Comparison of ENCODE assay signal across 24 cellular contexts in the genomic region with DNA sequence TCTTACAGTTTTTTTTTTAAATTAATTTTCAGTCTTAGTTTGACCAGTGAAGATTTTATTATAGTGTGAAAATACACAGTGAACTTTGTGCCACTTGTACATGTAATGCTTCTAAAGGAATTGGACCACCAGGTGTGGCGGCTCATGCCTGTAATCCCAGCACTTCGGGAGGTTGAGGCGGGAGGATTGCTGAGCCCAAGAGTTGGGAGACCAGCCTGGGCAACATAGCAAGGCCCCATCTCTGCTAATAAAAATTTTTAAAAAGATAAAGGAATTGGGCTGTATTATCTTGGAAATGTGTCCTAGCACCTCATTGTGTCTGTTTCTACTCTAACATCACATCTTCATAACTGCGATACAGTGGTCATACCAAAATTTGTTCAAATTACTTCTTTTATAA. TPM values are rescaled to one million over a fixed set of nuclear protein-coding genes. Genes with fewer than 3 reads are reported as not detected.
DNase-seq lines count a peak whose midpoint lies in the region; ATAC-seq and TF ChIP-seq lines count a peak whose summit lies in the region.
"Had no signal": no experiment of that assay in that cellular context is flagged by ENCODE, and none has a peak within 500 bp of the region (broad histone marks: within the 10 kb centered on the region; RNA-seq: fewer than 3 reads in every experiment).

No MANE protein-coding gene starts in this region.

- peaks cover 69% of the 10 kb centered on the region for H3K4me1 Mint-ChIP-seq in CD4-positive, alpha-beta T cell (ENCODE audit: low read depth)
- peaks cover 31% of the 10 kb centered on the region for H3K4me1 Mint-ChIP-seq in activated T-helper 17 cell treated with anti-CD3 and anti-CD28 coated beads, Interleukin-2, amount 50 U/mL, for 72 hours
- peaks cover 22 to 76% (median 59%) of the 10 kb centered on the region in 4 donors for H3K4me1 Mint-ChIP-seq in naive thymus-derived CD8-positive, alpha-beta T cell
- H3K4me1 Mint-ChIP-seq in endothelial cell (ENCODE audit: unreplicated experiment), result peaks cover 9% of the 10 kb centered on the region

- H3K9me3 ChIP-seq in BLaER1 (peaks cover 8% of the 10 kb centered on the region; the same call in 1 of the 2 replicates), HAP-1 (no peaks in the 10 kb centered on the region)
- H3K9me3 ChIP-seq in CD4-positive, alpha-beta T cell (ENCODE audit: control insufficient read depth, low read length), result no peaks in the 10 kb centered on the region
- H3K9me3 ChIP-seq: esophagus squamous epithelium, sigmoid colon, suprapubic skin, vagina had no signal

- in situ Hi-C loops in HAP-1 (cut with MboI; ENCODE audit: low sequenced_read_pairs), result no loop called here

- H3K36me3 ChIP-seq in BLaER1 (peaks cover 37% of the 10 kb centered on the region), HAP-1 (replicated peaks) (peaks cover 20% of the 10 kb centered on the region)
- H3K36me3 ChIP-seq: esophagus squamous epithelium, sigmoid colon, suprapubic skin, vagina had no signal

- H3K36me3 Mint-ChIP-seq in CD4-positive, alpha-beta T cell (ENCODE audit: low read depth), result peaks cover 25% of the 10 kb centered on the region
- H3K36me3 Mint-ChIP-seq in activated T-helper 17 cell treated with anti-CD3 and anti-CD28 coated beads, Interleukin-2, amount 50 U/mL, for 72 hours (ENCODE audit: low read depth), result peaks cover 77% of the 10 kb centered on the region
- H3K36me3 Mint-ChIP-seq in naive thymus-derived CD8-positive, alpha-beta T cell, result peaks cover 0 to 15% (median 0%) of the 10 kb centered on the region in 3 donors
- H3K36me3 Mint-ChIP-seq in endothelial cell (ENCODE audit: low read depth, unreplicated experiment), result peaks cover 4% of the 10 kb centered on the region

- peak overlapping the region; percentile 99 for H3K4me2 ChIP-seq in BLaER1

- H3K27ac Mint-ChIP-seq in CD4-positive, alpha-beta T cell, result peak overlapping the region; percentile 98
- no peak overlapping the region for H3K27ac Mint-ChIP-seq in activated T-helper 17 cell treated with anti-CD3 and anti-CD28 coated beads, Interleukin-2, amount 50 U/mL, for 72 hours
- peak overlapping the region in 8 of 10 donors; percentile 14 to 78 (median 58) for H3K27ac Mint-ChIP-seq in naive thymus-derived CD8-positive, alpha-beta T cell
- no peak overlapping the region for H3K27ac Mint-ChIP-seq in endothelial cell (ENCODE audit: unreplicated experiment)
- H3K27ac Mint-ChIP-seq: activated naive CD8-positive, alpha-beta T cell treated with anti-CD3 and anti-CD28 coated beads, Interleukin-2, amount 10 ng/mL, durations not matched to agents 7 days and 5 days had no signal

- H3K27me3 Mint-ChIP-seq in CD4-positive, alpha-beta T cell, result no peaks in the 10 kb centered on the region
- H3K27me3 Mint-ChIP-seq in activated T-helper 17 cell treated with anti-CD3 and anti-CD28 coated beads, Interleukin-2, amount 50 U/mL, for 72 hours, result no peaks in the 10 kb centered on the region
- H3K27me3 Mint-ChIP-seq in naive thymus-derived CD8-positive, alpha-beta T cell, result no peaks in the 10 kb centered on the region
- H3K27me3 Mint-ChIP-seq in endothelial cell (ENCODE audit: unreplicated experiment), result peaks cover 7% of the 10 kb centered on the region
- H3K27me3 Mint-ChIP-seq: activated naive CD8-positive, alpha-beta T cell treated with anti-CD3 and anti-CD28 coated beads, Interleukin-2, amount 10 ng/mL, durations not matched to agents 7 days and 5 days had no signal

- no peak overlapping the region for H3K9ac ChIP-seq in BLaER1

- H3K4me3 ChIP-seq in BLaER1 (no peak overlapping the region), HAP-1 (no peak overlapping the region)
- H3K4me3 ChIP-seq: esophagus squamous epithelium, sigmoid colon, suprapubic skin, vagina had no signal

- DNase-seq in CD4-positive, alpha-beta T cell, result no peak
- no peak for DNase-seq in naive thymus-derived CD8-positive, alpha-beta T cell
- DNase-seq in endothelial cell (ENCODE audit: low spot score), result no peak
- DNase-seq in HAP-1 (ENCODE audit: low spot score in 2 of 2), result no peak
- DNase-seq: activated CD4-positive, CD25-positive, alpha-beta regulatory T cell treated with anti-CD3 and anti-CD28 coated beads, Interleukin-2, amount 50 U/mL, for 72 hours; activated CD8-positive, alpha-beta memory T cell treated with anti-CD3 and anti-CD28 coated beads for 24 hours; activated naive CD8-positive, alpha-beta T cell treated with anti-CD3 and anti-CD28 coated beads, Interleukin-2, amount 10 ng/mL, durations not matched to agents 7 days and 5 days; DMS79; effector memory CD4-positive, alpha-beta T cell; esophagus squamous epithelium; MV-4-11; NCI-H1694; NCI-H2171 treated with DMSO at 0.1 percent for 48 hours; NCI-H526 treated with DMSO at 0.1 percent for 48 hours; posterior cingulate gyrus; sigmoid colon; stimulated activated CD4-positive, alpha-beta T cell treated with anti-CD3 and anti-CD28 coated beads, Interleukin-15, amount 100 ng/mL, for 24 hours; stimulated activated CD8-positive, alpha-beta memory T cell treated with anti-CD3 and anti-CD28 coated beads, Interleukin-4, amount 100 ng/mL, for 48 hours had no signal

- peak overlapping the region; percentile 63 for H3K4me3 Mint-ChIP-seq in CD4-positive, alpha-beta T cell
- H3K4me3 Mint-ChIP-seq in activated T-helper 17 cell treated with anti-CD3 and anti-CD28 coated beads, Interleukin-2, amount 50 U/mL, for 72 hours, result peak overlapping the region; percentile 92
- peak overlapping the region in 9 of 10 donors; percentile 31 to 81 (median 73) for H3K4me3 Mint-ChIP-seq in naive thymus-derived CD8-positive, alpha-beta T cell
- H3K4me3 Mint-ChIP-seq in endothelial cell (ENCODE audit: unreplicated experiment), result no peak overlapping the region
- H3K4me3 Mint-ChIP-seq: activated naive CD8-positive, alpha-beta T cell treated with anti-CD3 and anti-CD28 coated beads, Interleukin-2, amount 10 ng/mL, durations not matched to agents 7 days and 5 days had no signal

- no peak for TF ChIP-seq CTCF in CD4-positive, alpha-beta T cell (IDR thresholded peaks at IDR 0.05)
- TF ChIP-seq CTCF in endothelial cell (IDR thresholded peaks at IDR 0.05; ENCODE audit: unreplicated experiment), result no peak

- no peaks in the 10 kb centered on the region for H3K9me3 Mint-ChIP-seq in CD4-positive, alpha-beta T cell
- H3K9me3 Mint-ChIP-seq in activated T-helper 17 cell treated with anti-CD3 and anti-CD28 coated beads, Interleukin-2, amount 50 U/mL, for 72 hours, result no peaks in the 10 kb centered on the region
- H3K9me3 Mint-ChIP-seq in naive thymus-derived CD8-positive, alpha-beta T cell, result no peaks in the 10 kb centered on the region
- no peaks in the 10 kb centered on the region for H3K9me3 Mint-ChIP-seq in endothelial cell (ENCODE audit: unreplicated experiment)
- H3K9me3 Mint-ChIP-seq: activated naive CD8-positive, alpha-beta T cell treated with anti-CD3 and anti-CD28 coated beads, Interleukin-2, amount 10 ng/mL, durations not matched to agents 7 days and 5 days had no signal

- H3K27me3 ChIP-seq in BLaER1 (no peaks in the 10 kb centered on the region), HAP-1 (ENCODE audit: low read depth) (no peaks in the 10 kb centered on the region)
- H3K27me3 ChIP-seq in CD4-positive, alpha-beta T cell (ENCODE audit: control insufficient read depth, insufficient read depth, low read length), result no peaks in the 10 kb centered on the region
- H3K27me3 ChIP-seq: esophagus squamous epithelium, sigmoid colon, suprapubic skin, vagina had no signal

- ATAC-seq in CD4-positive, alpha-beta T cell (ENCODE audit: poor library complexity), result no peak
- no peak for ATAC-seq in activated T-helper 17 cell treated with anti-CD3 and anti-CD28 coated beads, Interleukin-2, amount 50 U/mL, for 72 hours (replicated peaks)
- ATAC-seq in naive thymus-derived CD8-positive, alpha-beta T cell, result no peak
- ATAC-seq in GM21447 (IDR thresholded peaks at IDR 0.05; ENCODE audit: unreplicated experiment), result no peak
- ATAC-seq: SK-N-SH treated with all-trans-retinoic acid at 6 μM for 48 hours had no signal

- intact Hi-C loops in CD4-positive, alpha-beta T cell (cut with DNase I, micrococcal nuclease), result loop anchor here in 1 of 2 experiments (5.0 kb wide), 1 partner anchor 177 kb away; the partner anchor contains the start of gene PHLPP2

- peaks cover 42% of the 10 kb centered on the region for H3K4me1 ChIP-seq in BLaER1
- peaks cover 8% of the 10 kb centered on the region for H3K4me1 ChIP-seq in HAP-1

- peaks cover 85% of the 10 kb centered on the region for H4K20me1 ChIP-seq in BLaER1

- POLR2A ChIA-PET in CD4-positive, alpha-beta T cell (lab: Charles Lee), result interaction anchor here (0.7 to 9.1 kb wide), 3 partner anchors 16 to 437 kb away, joined by 4 to 219 read pairs (median 12); partner anchors contain the start of genes AP1G1, ZNF23 and ZNF821
- POLR2A ChIA-PET in naive thymus-derived CD8-positive, alpha-beta T cell (lab: Charles Lee), result interaction anchor here (0.7 kb wide), 1 partner anchor 53 kb away, joined by 4 read pairs; no protein-coding TSS in a partner anchor

- CTCF ChIA-PET in CD4-positive, alpha-beta T cell (lab: Charles Lee), result interaction anchor here (0.7 to 2.9 kb wide), 3 partner anchors 17 to 62 kb away, joined by 3 to 11 read pairs (median 4); no protein-coding TSS in a partner anchor

- H3K27ac ChIP-seq in BLaER1, result no peak overlapping the region
- H3K27ac ChIP-seq in CD4-positive, alpha-beta T cell (ENCODE audit: low read depth, low read length), result no peak overlapping the region
- H3K27ac ChIP-seq: suprapubic skin, vagina had no signal

RNA-seq across cellular contexts. Expression of gene IST1, which starts 3.8 kb away (rescaled TPM):
- 100 to 1,000 TPM; 411 to 412 TPM for total RNA-seq in CD4-positive, alpha-beta T cell
- total RNA-seq in activated T-helper 17 cell treated with anti-CD3 and anti-CD28 coated beads, Interleukin-2, amount 50 U/mL, for 72 hours, result 100 to 1,000 TPM; 159 to 217 TPM
- 100 to 1,000 TPM; 270 to 298 TPM for total RNA-seq in naive thymus-derived CD8-positive, alpha-beta T cell
- 100 to 1,000 TPM; 115 to 161 (median 115) TPM for polyA plus RNA-seq in naive thymus-derived CD8-positive, alpha-beta T cell
- 247 TPM for total RNA-seq in endothelial cell (ENCODE audit: unreplicated experiment)

RNA-seq across cellular contexts. Expression of gene ZNF821, which starts 15.2 kb away (rescaled TPM):
- total RNA-seq in CD4-positive, alpha-beta T cell, result 10 to 100 TPM; 17.3 to 18.3 TPM
- total RNA-seq in activated T-helper 17 cell treated with anti-CD3 and anti-CD28 coated beads, Interleukin-2, amount 50 U/mL, for 72 hours, result 10 to 100 TPM in 1 of 2 donors, 1 to 10 TPM in 1; 6.3 to 12.2 TPM
- total RNA-seq in naive thymus-derived CD8-positive, alpha-beta T cell, result 1 to 10 TPM; 4.3 to 5.1 TPM
- polyA plus RNA-seq in naive thymus-derived CD8-positive, alpha-beta T cell, result 1 to 10 TPM; 4.3 to 5.4 (median 4.9) TPM
- total RNA-seq in endothelial cell (ENCODE audit: unreplicated experiment), result 17.7 TPM

RNA-seq across cellular contexts. Expression of gene ATXN1L, which starts 53.4 kb away (rescaled TPM):
- total RNA-seq in CD4-positive, alpha-beta T cell, result 10 to 100 TPM; 61.0 to 61.1 TPM
- total RNA-seq in activated T-helper 17 cell treated with anti-CD3 and anti-CD28 coated beads, Interleukin-2, amount 50 U/mL, for 72 hours, result 10 to 100 TPM; 18.2 to 27.3 TPM
- 10 to 100 TPM; 34.2 to 35.6 TPM for total RNA-seq in naive thymus-derived CD8-positive, alpha-beta T cell
- 1 to 10 TPM; 4.8 to 8.5 (median 7.5) TPM for polyA plus RNA-seq in naive thymus-derived CD8-positive, alpha-beta T cell
- 34.4 TPM for total RNA-seq in endothelial cell (ENCODE audit: unreplicated experiment)

Comparison
In these comparisons a context has a peak if more than half of its experiments do, and no peak if none do; other contexts are left out.
1. H3K27ac Mint-ChIP-seq: peak in CD4-positive, alpha-beta T cell (single experiment) and naive thymus-derived CD8-positive, alpha-beta T cell (8 of 10); none in activated T-helper 17 cell treated with anti-CD3 and anti-CD28 coated beads, Interleukin-2, amount 50 U/mL, for 72 hours (single experiment) and endothelial cell (single experiment).